In genomic region chr1:156767101-156767878, GRCh38 we compare ENCODE assay signal across 1 cellular context.
TF ChIP-seq lines count a peak whose summit lies in the region.

TSS of gene PRCC (plus strand) at chr1:156767535. CDS start at chr1:156767772, 237 bp downstream.

TF ChIP-seq in HepG2, 621 proteins besides CTCF, POLR2A, EP300 and RAD21 (continued from another document):
- TF ChIP-seq HOXD1 (CRISPR knock-in tag; IDR thresholded peaks at IDR 0.05) (0 out of 2 replicates have a peak, but pooled peaks have one; percentile 72), CC2D1A (CRISPR knock-in tag; IDR thresholded peaks at IDR 0.05) (no peak), GATAD2A (CRISPR knock-in tag; IDR thresholded peaks at IDR 0.05) (0 out of 2 replicates have a peak, but pooled peaks have one; percentile 20), ARID4A (CRISPR knock-in tag; IDR thresholded peaks at IDR 0.05; ENCODE audit: borderline replicate concordance) (peak; percentile 91), SNAPC5 (CRISPR knock-in tag; IDR thresholded peaks at IDR 0.05; ENCODE audit: borderline replicate concordance) (no peak), MZF1 (CRISPR knock-in tag; IDR thresholded peaks at IDR 0.05; ENCODE audit: borderline replicate concordance) (no peak), ZNF773 (CRISPR knock-in tag; IDR thresholded peaks at IDR 0.05; ENCODE audit: borderline replicate concordance) (no peak), BRF2 (CRISPR knock-in tag; IDR thresholded peaks at IDR 0.05) (no peak), ZNF891 (CRISPR knock-in tag; IDR thresholded peaks at IDR 0.05) (peak; percentile 51; the same call in 1 of the 2 replicates), PHF21A (CRISPR knock-in tag; IDR thresholded peaks at IDR 0.05) (0 out of 2 replicates have a peak, but pooled peaks have one; percentile 62), TARDBP (CRISPR knock-in tag; IDR thresholded peaks at IDR 0.05) (0 out of 2 replicates have a peak, but pooled peaks have one; percentile 22), DRAP1 (CRISPR knock-in tag; IDR thresholded peaks at IDR 0.05) (peak; percentile 47), BHLHE40 (IDR thresholded peaks at IDR 0.05; ENCODE audit: low read length) (no peak), ZNF546 (CRISPR knock-in tag; conservative IDR thresholded peaks at IDR 0.05) (peak; percentile 71; the same call in 1 of the 2 replicates), KLF9 (CRISPR knock-in tag; IDR thresholded peaks at IDR 0.05; ENCODE audit: low read depth) (no peak; the same call in 1 of the 2 replicates), SP2 (CRISPR knock-in tag; IDR thresholded peaks at IDR 0.05) (peak; percentile 5; the same call in 1 of the 2 replicates), ZNF558 (CRISPR knock-in tag; IDR thresholded peaks at IDR 0.05; ENCODE audit: borderline replicate concordance) (no peak), AHDC1 (CRISPR knock-in tag; IDR thresholded peaks at IDR 0.05; ENCODE audit: borderline replicate concordance) (no peak), HNRNPUL1 (IDR thresholded peaks at IDR 0.05; ENCODE audit: low read depth, low read length) (no peak), MAFF (IDR thresholded peaks at IDR 0.05; ENCODE audit: low read depth, low read length) (peak; percentile 11; the same call in 1 of the 2 replicates), DNMT3B (CRISPR knock-in tag; conservative IDR thresholded peaks at IDR 0.05) (peak; percentile 29; the same call in 1 of the 2 replicates), STAT5B (CRISPR knock-in tag; IDR thresholded peaks at IDR 0.05) (no peak), ZFP36L2 (CRISPR knock-in tag; IDR thresholded peaks at IDR 0.05) (no peak; the same call in 1 of the 2 replicates), ZNF639 (CRISPR knock-in tag; conservative IDR thresholded peaks at IDR 0.05) (peak; percentile 50), ZNF205 (CRISPR knock-in tag; IDR thresholded peaks at IDR 0.05) (0 out of 2 replicates have a peak, but pooled peaks have one; percentile 19), ZBTB42 (CRISPR knock-in tag; IDR thresholded peaks at IDR 0.05) (peak; percentile 64; the same call in 1 of the 2 replicates), ZKSCAN5 (CRISPR knock-in tag; IDR thresholded peaks at IDR 0.05) (0 out of 2 replicates have a peak, but pooled peaks have one; percentile 52), IRF2 (CRISPR knock-in tag; IDR thresholded peaks at IDR 0.05) (peak; percentile 98), SOX13 (IDR thresholded peaks at IDR 0.05) (no peak), SOX13 (CRISPR knock-in tag; conservative IDR thresholded peaks at IDR 0.05 in 1 of 2, IDR thresholded peaks at IDR 0.05 in 1 of 2) (0 out of 4 replicates have a peak, but pooled peaks of 1 of the 2 experiments have one; percentile 10), HMGXB4 (CRISPR knock-in tag; IDR thresholded peaks at IDR 0.05; ENCODE audit: borderline replicate concordance in 1 of 2, low read depth in 1 of 2) (peak; percentile 83 to 97), ZNF710 (CRISPR knock-in tag; IDR thresholded peaks at IDR 0.05; ENCODE audit: borderline replicate concordance) (no peak), ZNF350 (CRISPR knock-in tag; IDR thresholded peaks at IDR 0.05; ENCODE audit: borderline replicate concordance, low read depth) (0 out of 2 replicates have a peak, but pooled peaks have one; percentile 37), ZNF24 (IDR thresholded peaks at IDR 0.05) (no peak), ZSCAN22 (CRISPR knock-in tag; IDR thresholded peaks at IDR 0.05) (no peak), SIN3A (IDR thresholded peaks at IDR 0.05; ENCODE audit: borderline replicate concordance, low read depth, low read length) (peak; percentile 70; the same call in 1 of the 2 replicates)
